ENCODE assay signal across 9 cellular contexts in genomic region chr10:86306628-86307278, GRCh38. TPM values are rescaled to one million over a fixed set of nuclear protein-coding genes. Genes with fewer than 3 reads are reported as not detected.
DNase-seq lines count a peak whose midpoint lies in the region; ATAC-seq lines count a peak whose summit lies in the region.
"Had no signal": no experiment of that assay in that cellular context is flagged by ENCODE, and none has a peak within 500 bp of the region (broad histone marks: within the 10 kb centered on the region; RNA-seq: fewer than 3 reads in every experiment).

No MANE protein-coding gene starts in this region.

- H3K36me3 Mint-ChIP-seq in activated CD8-positive, alpha-beta T cell treated with anti-CD3 and anti-CD28 coated beads, Interleukin-2, amount 10 ng/mL, durations not matched to agents 7 days and 5 days (ENCODE audit: low read depth), result no peaks in the 10 kb centered on the region

- no peaks in the 10 kb centered on the region for H3K27me3 Mint-ChIP-seq in activated CD8-positive, alpha-beta T cell treated with anti-CD3 and anti-CD28 coated beads, Interleukin-2, amount 10 ng/mL, durations not matched to agents 7 days and 5 days (ENCODE audit: low read depth)

- H3K4me1 Mint-ChIP-seq in activated CD8-positive, alpha-beta T cell treated with anti-CD3 and anti-CD28 coated beads, Interleukin-2, amount 10 ng/mL, durations not matched to agents 7 days and 5 days (ENCODE audit: low read depth), result no peaks in the 10 kb centered on the region

- no peak for ATAC-seq in activated CD8-positive, alpha-beta T cell treated with anti-CD3 and anti-CD28 coated beads, Interleukin-2, amount 10 ng/mL, durations not matched to agents 7 days and 5 days

- no peak overlapping the region for H3K27ac Mint-ChIP-seq in activated CD8-positive, alpha-beta T cell treated with anti-CD3 and anti-CD28 coated beads, Interleukin-2, amount 10 ng/mL, durations not matched to agents 7 days and 5 days

- POLR2A ChIA-PET in activated CD8-positive, alpha-beta T cell treated with anti-CD3 and anti-CD28 coated beads, Interleukin-2, amount 10 ng/mL, durations not matched to agents 7 days and 5 days (lab: Charles Lee), result no interaction called here

- DNase-seq in EH (ENCODE audit: low read depth) (peak; percentile 39), HuH-7.5 (ENCODE audit: low spot score) (peak; percentile 31), left kidney (ENCODE audit: low read depth, low spot score) (peak; percentile 79), germinal center (ENCODE audit: low spot score) (no peak), superior temporal gyrus (ENCODE audit: extremely low spot score) (no peak), NOMO-1 treated with dmso at 0.1 percent for 144 hours (lab: John Stamatoyannopoulos, UW; ENCODE audit: unreplicated experiment) (no peak), NCI-H526 treated with DMSO at 0.1 percent for 48 hours (lab: John Stamatoyannopoulos, UW) (no peak)
- peak; percentile 52 for DNase-seq in activated CD8-positive, alpha-beta T cell treated with anti-CD3 and anti-CD28 coated beads, Interleukin-2, amount 10 ng/mL, durations not matched to agents 7 days and 5 days
- DNase-seq: NCI-H1930 had no signal

- no peak overlapping the region for H3K4me3 Mint-ChIP-seq in activated CD8-positive, alpha-beta T cell treated with anti-CD3 and anti-CD28 coated beads, Interleukin-2, amount 10 ng/mL, durations not matched to agents 7 days and 5 days

- H3K9me3 Mint-ChIP-seq in activated CD8-positive, alpha-beta T cell treated with anti-CD3 and anti-CD28 coated beads, Interleukin-2, amount 10 ng/mL, durations not matched to agents 7 days and 5 days (ENCODE audit: insufficient read depth), result no peaks in the 10 kb centered on the region

- CTCF ChIA-PET in activated CD8-positive, alpha-beta T cell treated with anti-CD3 and anti-CD28 coated beads, Interleukin-2, amount 10 ng/mL, durations not matched to agents 7 days and 5 days (lab: Charles Lee), result no interaction called here

RNA-seq across cellular contexts. Expression of gene GRID1, which starts 59.8 kb away (rescaled TPM):
- total RNA-seq in activated CD8-positive, alpha-beta T cell treated with anti-CD3 and anti-CD28 coated beads, Interleukin-2, amount 10 ng/mL, durations not matched to agents 7 days and 5 days, result not detected

Comparison
In these comparisons a context has a peak if more than half of its experiments do, and no peak if none do; other contexts are left out.
1. DNase-seq: peak in EH (single experiment), HuH-7.5 (single experiment), activated CD8-positive, alpha-beta T cell treated with anti-CD3 and anti-CD28 coated beads, Interleukin-2, amount 10 ng/mL, durations not matched to agents 7 days and 5 days (single experiment) and left kidney (single experiment); none in germinal center (single experiment), superior temporal gyrus (single experiment), NOMO-1 treated with dmso at 0.1 percent for 144 hours (single experiment) and NCI-H526 treated with DMSO at 0.1 percent for 48 hours (single experiment).